In genomic region chr7:85006754-85007153, GRCh38 we compare ENCODE assay signal across 26 cellular contexts.
DNase-seq lines count a peak whose midpoint lies in the region; ATAC-seq, FAIRE-seq and TF ChIP-seq lines count a peak whose summit lies in the region.
"Had no signal": no experiment of that assay in that cellular context is flagged by ENCODE, and none has a peak within 500 bp of the region (broad histone marks: within the 10 kb centered on the region; RNA-seq: fewer than 3 reads in every experiment).

No MANE protein-coding gene starts in this region.

- POLR2A ChIA-PET in PC-3 (lab: Charles Lee; ENCODE audit: unreplicated experiment): no interaction called here

- FAIRE-seq in urothelium cell line (lab: Jason Lieb, UNC): peak; percentile 53
- FAIRE-seq: A204.1, GM12891, GM19239 had no signal

- H3K4me3 ChIP-seq in PC-3 (ENCODE audit: low read length): no peak overlapping the region
- no peak overlapping the region for H3K4me3 ChIP-seq in RWPE2 (ENCODE audit: severe bottlenecking)
- H3K4me3 ChIP-seq in heart right ventricle: no peak overlapping the region
- H3K4me3 ChIP-seq in endodermal cell (ENCODE audit: low read length): no peak overlapping the region
- H3K4me3 ChIP-seq: BLaER1 had no signal

- no peak overlapping the region for H3K9ac ChIP-seq in PC-3 (ENCODE audit: low read length)
- no peak overlapping the region for H3K9ac ChIP-seq in endodermal cell (ENCODE audit: extremely low read depth, low read length, poor library complexity, severe bottlenecking)
- H3K9ac ChIP-seq: BLaER1 had no signal

- H4K20me1 ChIP-seq in PC-3 (ENCODE audit: low read length): no peaks in the 10 kb centered on the region
- H4K20me1 ChIP-seq: BLaER1 had no signal

- no peaks in the 10 kb centered on the region for H3F3A ChIP-seq in PC-3 (ENCODE audit: low read length, unreplicated experiment)

- peak overlapping the region; percentile 3; the same call in 1 of the 2 replicates for H3K4me2 ChIP-seq in PC-3 (ENCODE audit: low read length)
- H3K4me2 ChIP-seq: BLaER1 had no signal

- peaks cover 13% of the 10 kb centered on the region; the same call in 1 of the 2 replicates for H3K4me1 ChIP-seq in PC-3 (ENCODE audit: insufficient read depth, low read length)
- no peaks in the 10 kb centered on the region for H3K4me1 ChIP-seq in RWPE2 (ENCODE audit: insufficient read depth, poor library complexity, severe bottlenecking)
- peaks cover 0 to 5% (median 0%) of the 10 kb centered on the region in 9 donors for H3K4me1 ChIP-seq in heart right ventricle
- peaks cover 8% of the 10 kb centered on the region for H3K4me1 ChIP-seq in endodermal cell (ENCODE audit: control insufficient read depth, insufficient read depth, low read length)
- H3K4me1 ChIP-seq: BLaER1 had no signal

- ATAC-seq in PC-3: peak; percentile 61
- 0 out of 3 replicates have a peak, but pooled peaks have one; percentile 12 for ATAC-seq in RWPE2 (ENCODE audit: low read depth)
- ATAC-seq in heart right ventricle: no peak

- intact Hi-C loops in PC-3 (cut with micrococcal nuclease): no loop called here
- intact Hi-C loops in heart right ventricle (cut with DNase I): loop anchor here in 1 of 10 donors (10.0 kb wide), 1 partner anchor 82 kb away; no protein-coding TSS in a partner anchor

- H3K9me2 ChIP-seq in PC-3 (replicated peaks; ENCODE audit: low read length): no peaks in the 10 kb centered on the region

- 94 to 98% methylated on average over 1 of the region's 1 CpG for WGBS in heart right ventricle, 2 donors
- WGBS in endodermal cell (ENCODE audit: insufficient coverage in 1 of 2, insufficient read length in 1 of 2), 2 experiments: 100% methylated on average over 1 of the region's 1 CpG; no CpG with 5 or more reads in 1 of the 2 experiments

- H3K27ac Mint-ChIP-seq in endodermal cell: no peak overlapping the region
- H3K27ac Mint-ChIP-seq: CD14-positive monocyte; CD4-positive, alpha-beta memory T cell; CD4-positive, CD25-positive, alpha-beta regulatory T cell; CD8-positive, alpha-beta memory T cell had no signal

- H3K27me3 Mint-ChIP-seq in endodermal cell (ENCODE audit: insufficient read depth): no peaks in the 10 kb centered on the region
- H3K27me3 Mint-ChIP-seq: CD4-positive, alpha-beta memory T cell; CD4-positive, CD25-positive, alpha-beta regulatory T cell; CD8-positive, alpha-beta memory T cell had no signal

- no peaks in the 10 kb centered on the region for H3K36me3 ChIP-seq in PC-3 (ENCODE audit: low read depth, low read length)
- H3K36me3 ChIP-seq in RWPE2 (ENCODE audit: low read depth): no peaks in the 10 kb centered on the region
- H3K36me3 ChIP-seq in heart right ventricle: no peaks in the 10 kb centered on the region
- H3K36me3 ChIP-seq in endodermal cell (ENCODE audit: control insufficient read depth, insufficient read depth, low read length): no peaks in the 10 kb centered on the region
- H3K36me3 ChIP-seq: BE2C, BLaER1 had no signal

- peak; percentile 51 for DNase-seq in PC-3
- DNase-seq in RWPE2 (ENCODE audit: low spot score): no peak
- no peak for DNase-seq in urothelium cell line (ENCODE audit: low spot score)
- DNase-seq in heart right ventricle: no peak
- DNase-seq in endodermal cell: no peak
- no peak for DNase-seq in KG1 (lab: John Stamatoyannopoulos, UW)
- DNase-seq: 8988T; ACHN; BE2C; C1 segment of cervical spinal cord; CD4-positive, alpha-beta memory T cell; CD4-positive, CD25-positive, alpha-beta regulatory T cell; CD8-positive, alpha-beta memory T cell; COR-L47; DMS 273 treated with DMSO at 0.1 percent for 48 hours; DMS153; DMS53; DMS79; DND-41; EL; GF-D8 had no signal

- no peak overlapping the region for H3K4me3 Mint-ChIP-seq in endodermal cell
- H3K4me3 Mint-ChIP-seq: CD14-positive monocyte; CD4-positive, alpha-beta memory T cell; CD4-positive, CD25-positive, alpha-beta regulatory T cell; CD8-positive, alpha-beta memory T cell had no signal

- H3K79me2 ChIP-seq in PC-3 (ENCODE audit: low read length): no peaks in the 10 kb centered on the region

- no TSS peak for BruUV-seq in PC-3 (replicated peaks; lab: Mats Ljungman, UMichigan)

- no peak overlapping the region for H2AFZ ChIP-seq in PC-3 (ENCODE audit: low read length)

- no peaks in the 10 kb centered on the region for H3K9me3 Mint-ChIP-seq in endodermal cell
- H3K9me3 Mint-ChIP-seq: CD14-positive monocyte had no signal

- no peaks in the 10 kb centered on the region for H3K36me3 Mint-ChIP-seq in endodermal cell (ENCODE audit: low read depth)
- H3K36me3 Mint-ChIP-seq: CD14-positive monocyte; CD4-positive, alpha-beta memory T cell; CD4-positive, CD25-positive, alpha-beta regulatory T cell had no signal

- H3K27ac ChIP-seq in PC-3 (ENCODE audit: low read length) (no peak overlapping the region), RWPE2 (ENCODE audit: poor library complexity, severe bottlenecking) (no peak overlapping the region), heart right ventricle (no peak overlapping the region), endodermal cell (ENCODE audit: low read depth, low read length) (no peak overlapping the region)
- H3K27ac ChIP-seq: BLaER1 had no signal

- peaks cover 5% of the 10 kb centered on the region for H3K4me1 Mint-ChIP-seq in endodermal cell
- H3K4me1 Mint-ChIP-seq: CD4-positive, alpha-beta memory T cell; CD4-positive, CD25-positive, alpha-beta regulatory T cell; CD8-positive, alpha-beta memory T cell had no signal

- CTCF ChIA-PET in PC-3 (lab: Charles Lee): no interaction called here

- H3K9me3 ChIP-seq in PC-3 (ENCODE audit: low read length) (no peaks in the 10 kb centered on the region), RWPE2 (ENCODE audit: severe bottlenecking) (no peaks in the 10 kb centered on the region), heart right ventricle (no peaks in the 10 kb centered on the region), endodermal cell (ENCODE audit: control insufficient read depth, low read length) (no peaks in the 10 kb centered on the region)
- H3K9me3 ChIP-seq: BE2C, BLaER1 had no signal

- TF ChIP-seq CTCF in PC-3 (conservative IDR thresholded peaks at IDR 0.05; ENCODE audit: low read depth, low read length) (no peak), RWPE2 (IDR thresholded peaks at IDR 0.05; ENCODE audit: poor library complexity, severe bottlenecking) (no peak), heart right ventricle (IDR thresholded peaks at IDR 0.05) (no peak), endodermal cell (conservative IDR thresholded peaks at IDR 0.05) (no peak)

- H3K27me3 ChIP-seq in PC-3 (ENCODE audit: low read length) (no peaks in the 10 kb centered on the region), RWPE2 (ENCODE audit: insufficient read depth, poor library complexity, severe bottlenecking) (no peaks in the 10 kb centered on the region), heart right ventricle (no peaks in the 10 kb centered on the region), endodermal cell (ENCODE audit: control insufficient read depth, insufficient read depth, low read length, poor library complexity, severe bottlenecking) (no peaks in the 10 kb centered on the region)
- H3K27me3 ChIP-seq: BE2C, BLaER1 had no signal

Comparison
In these comparisons a context has a peak if more than half of its experiments do, and no peak if none do; other contexts are left out.
1. ATAC-seq: peak in PC-3 (single experiment) and RWPE2 (single experiment); none in heart right ventricle (0 of 8).